17 cellular contexts compared by ENCODE assay signal in the genomic region with DNA sequence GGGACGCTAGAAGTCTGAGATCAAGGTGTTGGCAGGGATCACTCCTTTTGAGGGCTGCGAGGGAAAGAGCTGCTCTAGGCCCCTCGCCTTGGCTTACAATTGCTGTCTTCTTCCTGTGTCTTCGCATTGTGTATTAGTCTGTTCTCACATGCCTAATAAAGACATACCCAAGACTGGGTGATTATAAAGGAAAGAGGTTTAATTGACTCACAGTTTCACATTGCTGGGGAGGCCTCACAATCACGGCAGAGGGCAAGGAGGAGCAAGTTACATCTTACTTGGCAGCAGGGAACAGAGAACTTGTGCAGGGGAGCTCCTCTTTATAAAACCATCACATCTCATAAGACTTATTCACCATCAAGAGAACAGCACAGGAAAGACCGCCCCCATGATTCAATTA.
A peak's percentile ranks its signal among the peaks of the same experiment; 100 is the strongest.
DNase-seq lines count a peak whose midpoint lies in the region; ATAC-seq and TF ChIP-seq lines count a peak whose summit lies in the region.
"Had no signal": no experiment of that assay in that cellular context is flagged by ENCODE, and none has a peak within 500 bp of the region (broad histone marks: within the 10 kb centered on the region; RNA-seq: fewer than 3 reads in every experiment).

No MANE protein-coding gene starts in this region.

- no peak overlapping the region for H2BK5ac ChIP-seq in H9 (ENCODE audit: insufficient read length, low read length)

- peak; percentile 64 for ATAC-seq in activated CD8-positive, alpha-beta T cell treated with anti-CD3 and anti-CD28 coated beads for 36 hours
- ATAC-seq in activated CD8-positive, alpha-beta T cell treated with anti-CD3 and anti-CD28 coated beads, Interleukin-2, amount 10 ng/mL, durations not matched to agents 7 days and 5 days = no peak
- no peak for ATAC-seq in CD4-positive, CD25-positive, alpha-beta regulatory T cell (ENCODE audit: low read depth in 2 of 2)
- ATAC-seq in GM21390 (IDR thresholded peaks at IDR 0.05; ENCODE audit: unreplicated experiment) = no peak
- no peak for ATAC-seq in naive thymus-derived CD8-positive, alpha-beta T cell
- ATAC-seq: Right ventricle myocardium inferior had no signal

- H3K56ac ChIP-seq in H9 (ENCODE audit: insufficient read length, low read depth, low read length) = no peak overlapping the region

- H2BK12ac ChIP-seq in H9 (ENCODE audit: insufficient read length, low read depth, low read length) = no peak overlapping the region

- no peaks in the 10 kb centered on the region for H3K27me3 Mint-ChIP-seq in activated CD8-positive, alpha-beta T cell treated with anti-CD3 and anti-CD28 coated beads for 36 hours
- H3K27me3 Mint-ChIP-seq in activated CD8-positive, alpha-beta T cell treated with anti-CD3 and anti-CD28 coated beads, Interleukin-2, amount 10 ng/mL, durations not matched to agents 7 days and 5 days (ENCODE audit: low read depth) = no peaks in the 10 kb centered on the region
- H3K27me3 Mint-ChIP-seq in CD4-positive, CD25-positive, alpha-beta regulatory T cell = no peaks in the 10 kb centered on the region
- no peaks in the 10 kb centered on the region for H3K27me3 Mint-ChIP-seq in H9 (ENCODE audit: low read depth)
- no peaks in the 10 kb centered on the region for H3K27me3 Mint-ChIP-seq in naive thymus-derived CD8-positive, alpha-beta T cell

- H3K4me1 Mint-ChIP-seq in activated CD8-positive, alpha-beta T cell treated with anti-CD3 and anti-CD28 coated beads for 36 hours (ENCODE audit: low read depth) = peaks cover 46% of the 10 kb centered on the region
- H3K4me1 Mint-ChIP-seq in activated CD8-positive, alpha-beta T cell treated with anti-CD3 and anti-CD28 coated beads, Interleukin-2, amount 10 ng/mL, durations not matched to agents 7 days and 5 days (ENCODE audit: low read depth) = peaks cover 22% of the 10 kb centered on the region
- H3K4me1 Mint-ChIP-seq in CD4-positive, CD25-positive, alpha-beta regulatory T cell = peaks cover 22 to 66% (median 46%) of the 10 kb centered on the region in 4 donors
- H3K4me1 Mint-ChIP-seq in H9 = no peaks in the 10 kb centered on the region
- peaks cover 9 to 44% (median 41%) of the 10 kb centered on the region in 4 donors for H3K4me1 Mint-ChIP-seq in naive thymus-derived CD8-positive, alpha-beta T cell

- H3K9ac ChIP-seq in H9 (ENCODE audit: extremely low read depth, insufficient read length, low read length) = no peak overlapping the region
- H3K9ac ChIP-seq: BLaER1 had no signal

- H3K14ac ChIP-seq in H9 (ENCODE audit: insufficient read depth, low read length) = no peak overlapping the region

- POLR2A ChIA-PET in activated CD8-positive, alpha-beta T cell treated with anti-CD3 and anti-CD28 coated beads for 36 hours (lab: Charles Lee) = interaction anchor here (0.6 to 1.7 kb wide), 4 partner anchors 9 to 82 kb away, joined by 3 to 5 read pairs (median 3); no protein-coding TSS in a partner anchor
- POLR2A ChIA-PET in activated CD8-positive, alpha-beta T cell treated with anti-CD3 and anti-CD28 coated beads, Interleukin-2, amount 10 ng/mL, durations not matched to agents 7 days and 5 days (lab: Charles Lee) = no interaction called here
- POLR2A ChIA-PET in naive thymus-derived CD8-positive, alpha-beta T cell (lab: Charles Lee) = interaction anchor here (0.6 to 3.0 kb wide), 3 partner anchors 12 to 102 kb away, joined by 3 to 12 read pairs (median 4); no protein-coding TSS in a partner anchor

- no peaks in the 10 kb centered on the region for H3K27me3 ChIP-seq in CD4-positive, CD25-positive, alpha-beta regulatory T cell (ENCODE audit: control insufficient read depth, insufficient read depth, low read length)
- no peaks in the 10 kb centered on the region for H3K27me3 ChIP-seq in H9 (ENCODE audit: insufficient read depth, low read length)
- H3K27me3 ChIP-seq: BLaER1, Peyer's patch had no signal

- no peak overlapping the region for H4K5ac ChIP-seq in H9 (ENCODE audit: insufficient read length, low read depth, low read length)

- H2BK20ac ChIP-seq in H9 (ENCODE audit: low read depth, low read length, poor library complexity, severe bottlenecking) = no peak overlapping the region

- peaks cover 27% of the 10 kb centered on the region for H3K4me1 ChIP-seq in CD4-positive, CD25-positive, alpha-beta regulatory T cell (ENCODE audit: control insufficient read depth, insufficient read depth, low read length, poor library complexity, severe bottlenecking)
- no peaks in the 10 kb centered on the region; the same call in 1 of the 2 replicates for H3K4me1 ChIP-seq in H9 (ENCODE audit: insufficient read depth, low read length)
- H3K4me1 ChIP-seq: Peyer's patch had no signal

- peak overlapping the region; percentile 14 for H3K27ac Mint-ChIP-seq in activated CD8-positive, alpha-beta T cell treated with anti-CD3 and anti-CD28 coated beads for 36 hours
- H3K27ac Mint-ChIP-seq in activated CD8-positive, alpha-beta T cell treated with anti-CD3 and anti-CD28 coated beads, Interleukin-2, amount 10 ng/mL, durations not matched to agents 7 days and 5 days = no peak overlapping the region
- peak overlapping the region; percentile 9 to 23 (median 9) for H3K27ac Mint-ChIP-seq in CD4-positive, CD25-positive, alpha-beta regulatory T cell
- no peak overlapping the region for H3K27ac Mint-ChIP-seq in H9
- peak overlapping the region in 4 of 10 donors; percentile 48 to 64 (median 60) for H3K27ac Mint-ChIP-seq in naive thymus-derived CD8-positive, alpha-beta T cell

- H4K20me1 ChIP-seq in H9 (ENCODE audit: control insufficient read depth, insufficient read depth, insufficient read length) = no peaks in the 10 kb centered on the region
- H4K20me1 ChIP-seq: BLaER1 had no signal

- no peaks in the 10 kb centered on the region for H3K79me2 ChIP-seq in H9 (ENCODE audit: insufficient read depth, low read length)

- H3K4me2 ChIP-seq in H9 (ENCODE audit: insufficient read depth, insufficient read length, low read length) = no peak overlapping the region
- H3K4me2 ChIP-seq: BLaER1 had no signal

- H3K79me1 ChIP-seq in H9 (ENCODE audit: insufficient read depth, low read depth, low read length, poor library complexity, severe bottlenecking) = no peaks in the 10 kb centered on the region

- no peak overlapping the region for H3K4me3 Mint-ChIP-seq in activated CD8-positive, alpha-beta T cell treated with anti-CD3 and anti-CD28 coated beads for 36 hours
- H3K4me3 Mint-ChIP-seq in activated CD8-positive, alpha-beta T cell treated with anti-CD3 and anti-CD28 coated beads, Interleukin-2, amount 10 ng/mL, durations not matched to agents 7 days and 5 days = no peak overlapping the region
- H3K4me3 Mint-ChIP-seq in CD4-positive, CD25-positive, alpha-beta regulatory T cell = peak overlapping the region in 1 of 4 donors; percentile 0
- no peak overlapping the region for H3K4me3 Mint-ChIP-seq in H9
- H3K4me3 Mint-ChIP-seq in naive thymus-derived CD8-positive, alpha-beta T cell = no peak overlapping the region

- H3K4ac ChIP-seq in H9 (ENCODE audit: low read depth, low read length) = no peak overlapping the region

- no peaks in the 10 kb centered on the region for H3K23me2 ChIP-seq in H9 (ENCODE audit: insufficient read length, low read depth, low read length, poor library complexity, severe bottlenecking)

- peak; percentile 37 for DNase-seq in activated CD8-positive, alpha-beta T cell treated with anti-CD3 and anti-CD28 coated beads for 36 hours
- no peak for DNase-seq in activated CD8-positive, alpha-beta T cell treated with anti-CD3 and anti-CD28 coated beads, Interleukin-2, amount 10 ng/mL, durations not matched to agents 7 days and 5 days
- no peak for DNase-seq in CD4-positive, CD25-positive, alpha-beta regulatory T cell
- DNase-seq in H9 = peak; percentile 8
- DNase-seq in islet precursor cell = peak; percentile 20
- no peak for DNase-seq in NCI-H1694 treated with DMSO at 0.1 percent for 48 hours (lab: John Stamatoyannopoulos, UW)
- DNase-seq in naive thymus-derived CD8-positive, alpha-beta T cell = no peak
- DNase-seq: KG1; NCI-H1105 treated with DMSO at 0.1 percent for 48 hours; NCI-H1694; NCI-H510A; NCI-H748 treated with DMSO at 0.1 percent for 48 hours; NK-92 treated with Interleukin-12 subunit alpha and Interleukin-12 subunit beta, amount 100 ng/mL, for 24 hours; Peyer's patch had no signal

- peaks cover 0 to 7% of the 10 kb centered on the region in 2 experiments for H3K9me3 ChIP-seq in CD4-positive, CD25-positive, alpha-beta regulatory T cell (ENCODE audit: control insufficient read depth in 2 of 2, low read length in 2 of 2)
- no peaks in the 10 kb centered on the region for H3K9me3 ChIP-seq in H9 (ENCODE audit: control insufficient read depth, low read depth, low read length)
- H3K9me3 ChIP-seq: BLaER1, Peyer's patch had no signal

- H2BK120ac ChIP-seq in H9 (ENCODE audit: low read depth, low read length, poor library complexity, severe bottlenecking) = no peak overlapping the region

- CTCF ChIA-PET in activated CD8-positive, alpha-beta T cell treated with anti-CD3 and anti-CD28 coated beads for 36 hours (lab: Charles Lee) = interaction anchor here (1.2 to 4.2 kb wide), 5 partner anchors 10 to 226 kb away, joined by 3 to 18 read pairs (median 10); no protein-coding TSS in a partner anchor
- CTCF ChIA-PET in activated CD8-positive, alpha-beta T cell treated with anti-CD3 and anti-CD28 coated beads, Interleukin-2, amount 10 ng/mL, durations not matched to agents 7 days and 5 days (lab: Charles Lee) = interaction anchor here (0.8 to 2.6 kb wide), 5 partner anchors 9 to 23 kb away, joined by 3 to 10 read pairs (median 3); no protein-coding TSS in a partner anchor

- intact Hi-C loops in activated CD8-positive, alpha-beta T cell treated with anti-CD3 and anti-CD28 coated beads for 36 hours (cut with micrococcal nuclease) = no loop called here

- no peaks in the 10 kb centered on the region for H3K36me3 ChIP-seq in CD4-positive, CD25-positive, alpha-beta regulatory T cell (ENCODE audit: control insufficient read depth, insufficient read depth, low read length)
- H3K36me3 ChIP-seq: BLaER1, Peyer's patch had no signal

- no CpG with 5 or more reads among the region's 6 CpGs for WGBS in H9 (ENCODE audit: extremely low coverage, insufficient read length, low lambda C conversion rate)

- no peak overlapping the region for H3K23ac ChIP-seq in H9 (ENCODE audit: insufficient read length, low read depth, low read length)

- H3K18ac ChIP-seq in H9 (ENCODE audit: insufficient read length, low read depth, low read length) = no peak overlapping the region

- TF ChIP-seq CTCF in activated CD8-positive, alpha-beta T cell treated with anti-CD3 and anti-CD28 coated beads for 36 hours (IDR thresholded peaks at IDR 0.05) = no peak
- no peak for TF ChIP-seq CTCF in H9 (conservative IDR thresholded peaks at IDR 0.05)

- H2BK15ac ChIP-seq in H9 (ENCODE audit: low read depth, low read length) = no peak overlapping the region

- no peak overlapping the region for H2AK5ac ChIP-seq in H9 (ENCODE audit: insufficient read length, low read length)

- no peak overlapping the region for H3K4me3 ChIP-seq in CD4-positive, CD25-positive, alpha-beta regulatory T cell (ENCODE audit: low read depth, low read length)
- H3K4me3 ChIP-seq: BLaER1, Peyer's patch had no signal

- no peak overlapping the region for H3T11ph ChIP-seq in H9 (ENCODE audit: low read length)

- no peak overlapping the region for H2AFZ ChIP-seq in H9 (ENCODE audit: low read length)

- H4K91ac ChIP-seq in H9 (ENCODE audit: insufficient read length, low read depth, low read length) = no peak overlapping the region

- H3K27ac ChIP-seq in CD4-positive, CD25-positive, alpha-beta regulatory T cell (ENCODE audit: insufficient read depth, low read length, poor library complexity, severe bottlenecking) = no peak overlapping the region
- H3K27ac ChIP-seq in H9 (ENCODE audit: insufficient read length, low read depth, low read length) = no peak overlapping the region
- H3K27ac ChIP-seq: BLaER1, Peyer's patch had no signal

- peaks cover 26% of the 10 kb centered on the region for H3K9me3 Mint-ChIP-seq in activated CD8-positive, alpha-beta T cell treated with anti-CD3 and anti-CD28 coated beads for 36 hours
- H3K9me3 Mint-ChIP-seq in activated CD8-positive, alpha-beta T cell treated with anti-CD3 and anti-CD28 coated beads, Interleukin-2, amount 10 ng/mL, durations not matched to agents 7 days and 5 days (ENCODE audit: insufficient read depth) = peaks cover 9% of the 10 kb centered on the region
- H3K9me3 Mint-ChIP-seq in CD4-positive, CD25-positive, alpha-beta regulatory T cell = peaks cover 0 to 15% (median 5%) of the 10 kb centered on the region in 7 donors
- peaks cover 17 to 22% of the 10 kb centered on the region in 2 experiments for H3K9me3 Mint-ChIP-seq in H9
- peaks cover 0 to 25% (median 14%) of the 10 kb centered on the region in 9 donors for H3K9me3 Mint-ChIP-seq in naive thymus-derived CD8-positive, alpha-beta T cell

- H4K8ac ChIP-seq in H9 (replicated peaks; ENCODE audit: insufficient read length, low read depth, low read length) = no peak overlapping the region

- peaks cover 29% of the 10 kb centered on the region for H3K36me3 Mint-ChIP-seq in activated CD8-positive, alpha-beta T cell treated with anti-CD3 and anti-CD28 coated beads for 36 hours (ENCODE audit: low read depth)
- peaks cover 12% of the 10 kb centered on the region for H3K36me3 Mint-ChIP-seq in activated CD8-positive, alpha-beta T cell treated with anti-CD3 and anti-CD28 coated beads, Interleukin-2, amount 10 ng/mL, durations not matched to agents 7 days and 5 days (ENCODE audit: low read depth)
- H3K36me3 Mint-ChIP-seq in CD4-positive, CD25-positive, alpha-beta regulatory T cell = peaks cover 15% of the 10 kb centered on the region
- peaks cover 7 to 23% (median 11%) of the 10 kb centered on the region in 3 experiments; a peak in 6 of 7 replicates for H3K36me3 Mint-ChIP-seq in H9 (ENCODE audit: insufficient read depth in 1 of 3, low read depth in 3 of 3)
- H3K36me3 Mint-ChIP-seq in naive thymus-derived CD8-positive, alpha-beta T cell = peaks cover 0 to 26% (median 14%) of the 10 kb centered on the region in 3 donors

Comparison
In these comparisons a context has a peak if more than half of its experiments do, and no peak if none do; other contexts are left out.
1. DNase-seq: peak in activated CD8-positive, alpha-beta T cell treated with anti-CD3 and anti-CD28 coated beads for 36 hours (single experiment), H9 (single experiment) and islet precursor cell (single experiment); none in activated CD8-positive, alpha-beta T cell treated with anti-CD3 and anti-CD28 coated beads, Interleukin-2, amount 10 ng/mL, durations not matched to agents 7 days and 5 days (single experiment), CD4-positive, CD25-positive, alpha-beta regulatory T cell (0 of 3), NCI-H1694 treated with DMSO at 0.1 percent for 48 hours (single experiment) and naive thymus-derived CD8-positive, alpha-beta T cell (0 of 10).
2. H3K27ac Mint-ChIP-seq: peak in activated CD8-positive, alpha-beta T cell treated with anti-CD3 and anti-CD28 coated beads for 36 hours (single experiment) and CD4-positive, CD25-positive, alpha-beta regulatory T cell (3 of 3); none in activated CD8-positive, alpha-beta T cell treated with anti-CD3 and anti-CD28 coated beads, Interleukin-2, amount 10 ng/mL, durations not matched to agents 7 days and 5 days (single experiment) and H9 (0 of 3).